Comparison of ENCODE assay signal across 1 cellular context in the genomic region with DNA sequence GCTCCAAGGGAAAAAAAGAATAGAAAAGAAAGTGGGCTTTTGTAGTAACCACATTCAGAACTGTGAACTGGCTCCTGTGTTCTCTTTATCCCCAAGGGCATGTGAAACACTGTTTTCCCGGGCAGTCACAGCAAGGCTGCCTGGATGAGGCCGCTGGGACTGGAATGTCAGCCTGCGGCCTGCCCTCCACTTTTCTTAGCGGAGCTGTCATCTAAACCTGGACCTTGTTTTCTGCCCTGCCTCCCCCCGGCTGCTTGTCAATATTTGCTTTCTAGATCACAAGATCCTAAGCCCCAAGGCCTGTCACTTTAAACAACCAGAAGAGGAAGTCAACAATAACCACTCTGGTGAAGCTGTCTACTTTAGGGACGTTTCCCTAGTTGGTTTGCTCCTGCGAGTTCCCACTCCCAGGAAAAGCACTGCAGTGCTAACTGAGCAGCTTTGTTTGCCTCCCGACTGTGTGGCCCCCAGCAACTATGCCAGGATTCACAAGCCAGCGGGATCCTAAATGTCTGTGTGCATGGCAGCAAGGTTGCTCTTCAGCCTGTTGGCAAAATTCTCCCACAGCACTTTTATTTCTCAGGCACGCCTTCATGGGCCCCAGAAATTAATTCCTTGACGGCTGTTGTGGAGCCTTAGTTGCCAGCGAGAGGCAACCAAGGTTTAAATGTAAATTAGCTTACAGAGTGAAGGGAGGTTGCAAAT.
TF ChIP-seq lines count a peak whose summit lies in the region.

No MANE protein-coding gene starts in this region.

TF ChIP-seq in HepG2, 621 proteins besides CTCF, POLR2A, EP300 and RAD21 (continued from another document and continues in another):
- TF ChIP-seq REST (IDR thresholded peaks at IDR 0.05; ENCODE audit: borderline replicate concordance in 1 of 2, low read depth in 1 of 2, low read length in 2 of 2) (peak in 1 of 2 experiments; percentile 84; a peak in 2 of 4 replicates), FOXO1 (CRISPR knock-in tag; IDR thresholded peaks at IDR 0.05) (peak; percentile 100), SALL1 (CRISPR knock-in tag; IDR thresholded peaks at IDR 0.05) (peak; percentile 99), MXI1 (IDR thresholded peaks at IDR 0.05; ENCODE audit: borderline replicate concordance, low read depth, low read length) (peak; percentile 95; the same call in 2 of the 3 replicates), TBP (CRISPR knock-in tag; IDR thresholded peaks at IDR 0.05) (0 out of 2 replicates have a peak, but pooled peaks have one; percentile 59), ZNF292 (CRISPR knock-in tag; IDR thresholded peaks at IDR 0.05; ENCODE audit: borderline replicate concordance, low read depth) (peak; percentile 99), ZNF558 (CRISPR knock-in tag; IDR thresholded peaks at IDR 0.05; ENCODE audit: borderline replicate concordance) (peak; percentile 92), SATB2 (CRISPR knock-in tag; IDR thresholded peaks at IDR 0.05) (no peak; the same call in 1 of the 2 replicates), NR2F6 (IDR thresholded peaks at IDR 0.05) (peak; percentile 93), NR2F6 (CRISPR knock-in tag; IDR thresholded peaks at IDR 0.05) (peak; percentile 88), PAX8 (CRISPR knock-in tag; IDR thresholded peaks at IDR 0.05; ENCODE audit: borderline replicate concordance) (no peak), ZFP90 (CRISPR knock-in tag; IDR thresholded peaks at IDR 0.05; ENCODE audit: borderline replicate concordance) (peak; percentile 92), ESRRA (CRISPR knock-in tag; IDR thresholded peaks at IDR 0.05; ENCODE audit: low read depth) (peak; percentile 93), CERS6 (CRISPR knock-in tag; IDR thresholded peaks at IDR 0.05) (no peak), ZNF75D (CRISPR knock-in tag; IDR thresholded peaks at IDR 0.05; ENCODE audit: borderline replicate concordance) (no peak), SNRNP70 (IDR thresholded peaks at IDR 0.05; ENCODE audit: low read depth, low read length) (no peak), NCOA1 (CRISPR knock-in tag; IDR thresholded peaks at IDR 0.05) (peak; percentile 97), ZNF431 (CRISPR knock-in tag; IDR thresholded peaks at IDR 0.05; ENCODE audit: borderline replicate concordance, low read depth) (peak; percentile 96), HNRNPL (IDR thresholded peaks at IDR 0.05; ENCODE audit: low read depth, low read length) (peak; percentile 82), ZNF33B (CRISPR knock-in tag; IDR thresholded peaks at IDR 0.05) (no peak; the same call in none of the 2 replicates), ZBTB43 (CRISPR knock-in tag; conservative IDR thresholded peaks at IDR 0.05) (peak; percentile 96), PHF20 (CRISPR knock-in tag; IDR thresholded peaks at IDR 0.05) (peak; percentile 66; the same call in 1 of the 2 replicates), RBM39 (IDR thresholded peaks at IDR 0.05; ENCODE audit: low read depth, low read length, poor library complexity, severe bottlenecking) (no peak), KDM4B (CRISPR knock-in tag; IDR thresholded peaks at IDR 0.05) (peak; percentile 83), ERF (CRISPR knock-in tag; IDR thresholded peaks at IDR 0.05) (peak; percentile 99), ZFY (CRISPR knock-in tag; IDR thresholded peaks at IDR 0.05) (peak; percentile 94), NCOR1 (IDR thresholded peaks at IDR 0.05; ENCODE audit: borderline replicate concordance, low read length) (peak; percentile 94), JDP2 (CRISPR knock-in tag; IDR thresholded peaks at IDR 0.05; ENCODE audit: borderline replicate concordance) (peak; percentile 83; the same call in 1 of the 2 replicates), RARA (CRISPR knock-in tag; IDR thresholded peaks at IDR 0.05) (peak; percentile 95), KLF16 (CRISPR knock-in tag; IDR thresholded peaks at IDR 0.05) (peak in 1 of 2 experiments; percentile 97; a peak in 2 of 4 replicates), PAWR (CRISPR knock-in tag; IDR thresholded peaks at IDR 0.05; ENCODE audit: borderline replicate concordance) (peak; percentile 73; the same call in 1 of the 2 replicates), ZNF329 (CRISPR knock-in tag; IDR thresholded peaks at IDR 0.05; ENCODE audit: low read depth) (peak; percentile 83), ZSCAN30 (CRISPR knock-in tag; IDR thresholded peaks at IDR 0.05) (0 out of 2 replicates have a peak, but pooled peaks have one; percentile 31), ZNF720 (CRISPR knock-in tag; IDR thresholded peaks at IDR 0.05) (no peak), HOXA7 (CRISPR knock-in tag; IDR thresholded peaks at IDR 0.05) (peak; percentile 78; the same call in 1 of the 2 replicates), RBM22 (optimal IDR thresholded peaks at IDR 0.05; ENCODE audit: low read length) (no peak)
- TF ChIP-seq, protein P1, sequence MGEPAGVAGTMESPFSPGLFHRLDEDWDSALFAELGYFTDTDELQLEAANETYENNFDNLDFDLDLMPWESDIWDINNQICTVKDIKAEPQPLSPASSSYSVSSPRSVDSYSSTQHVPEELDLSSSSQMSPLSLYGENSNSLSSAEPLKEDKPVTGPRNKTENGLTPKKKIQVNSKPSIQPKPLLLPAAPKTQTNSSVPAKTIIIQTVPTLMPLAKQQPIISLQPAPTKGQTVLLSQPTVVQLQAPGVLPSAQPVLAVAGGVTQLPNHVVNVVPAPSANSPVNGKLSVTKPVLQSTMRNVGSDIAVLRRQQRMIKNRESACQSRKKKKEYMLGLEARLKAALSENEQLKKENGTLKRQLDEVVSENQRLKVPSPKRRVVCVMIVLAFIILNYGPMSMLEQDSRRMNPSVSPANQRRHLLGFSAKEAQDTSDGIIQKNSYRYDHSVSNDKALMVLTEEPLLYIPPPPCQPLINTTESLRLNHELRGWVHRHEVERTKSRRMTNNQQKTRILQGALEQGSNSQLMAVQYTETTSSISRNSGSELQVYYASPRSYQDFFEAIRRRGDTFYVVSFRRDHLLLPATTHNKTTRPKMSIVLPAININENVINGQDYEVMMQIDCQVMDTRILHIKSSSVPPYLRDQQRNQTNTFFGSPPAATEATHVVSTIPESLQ (CRISPR knock-in tag; conservative IDR thresholded peaks at IDR 0.05): 0 out of 2 replicates have a peak, but pooled peaks have one; percentile 31
- TF ChIP-seq, protein P2, sequence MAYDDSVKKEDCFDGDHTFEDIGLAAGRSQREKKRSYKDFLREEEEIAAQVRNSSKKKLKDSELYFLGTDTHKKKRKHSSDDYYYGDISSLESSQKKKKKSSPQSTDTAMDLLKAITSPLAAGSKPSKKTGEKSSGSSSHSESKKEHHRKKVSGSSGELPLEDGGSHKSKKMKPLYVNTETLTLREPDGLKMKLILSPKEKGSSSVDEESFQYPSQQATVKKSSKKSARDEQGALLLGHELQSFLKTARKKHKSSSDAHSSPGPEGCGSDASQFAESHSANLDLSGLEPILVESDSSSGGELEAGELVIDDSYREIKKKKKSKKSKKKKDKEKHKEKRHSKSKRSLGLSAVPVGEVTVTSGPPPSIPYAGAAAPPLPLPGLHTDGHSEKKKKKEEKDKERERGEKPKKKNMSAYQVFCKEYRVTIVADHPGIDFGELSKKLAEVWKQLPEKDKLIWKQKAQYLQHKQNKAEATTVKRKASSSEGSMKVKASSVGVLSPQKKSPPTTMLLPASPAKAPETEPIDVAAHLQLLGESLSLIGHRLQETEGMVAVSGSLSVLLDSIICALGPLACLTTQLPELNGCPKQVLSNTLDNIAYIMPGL (CRISPR knock-in tag; IDR thresholded peaks at IDR 0.05; ENCODE audit: borderline replicate concordance in 1 of 2, low read depth in 1 of 2): peak; percentile 78 to 88
- TF ChIP-seq, protein P3, sequence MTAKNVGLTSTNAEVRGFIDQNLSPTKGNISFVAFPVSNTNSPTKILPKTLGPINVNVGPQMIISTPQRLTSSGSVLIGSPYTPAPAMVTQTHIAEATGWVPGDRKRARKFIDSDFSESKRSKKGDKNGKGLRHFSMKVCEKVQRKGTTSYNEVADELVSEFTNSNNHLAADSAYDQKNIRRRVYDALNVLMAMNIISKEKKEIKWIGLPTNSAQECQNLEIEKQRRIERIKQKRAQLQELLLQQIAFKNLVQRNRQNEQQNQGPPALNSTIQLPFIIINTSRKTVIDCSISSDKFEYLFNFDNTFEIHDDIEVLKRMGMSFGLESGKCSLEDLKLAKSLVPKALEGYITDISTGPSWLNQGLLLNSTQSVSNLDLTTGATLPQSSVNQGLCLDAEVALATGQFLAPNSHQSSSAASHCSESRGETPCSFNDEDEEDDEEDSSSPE (CRISPR knock-in tag; IDR thresholded peaks at IDR 0.05): peak; percentile 85
- TF ChIP-seq, protein P4, sequence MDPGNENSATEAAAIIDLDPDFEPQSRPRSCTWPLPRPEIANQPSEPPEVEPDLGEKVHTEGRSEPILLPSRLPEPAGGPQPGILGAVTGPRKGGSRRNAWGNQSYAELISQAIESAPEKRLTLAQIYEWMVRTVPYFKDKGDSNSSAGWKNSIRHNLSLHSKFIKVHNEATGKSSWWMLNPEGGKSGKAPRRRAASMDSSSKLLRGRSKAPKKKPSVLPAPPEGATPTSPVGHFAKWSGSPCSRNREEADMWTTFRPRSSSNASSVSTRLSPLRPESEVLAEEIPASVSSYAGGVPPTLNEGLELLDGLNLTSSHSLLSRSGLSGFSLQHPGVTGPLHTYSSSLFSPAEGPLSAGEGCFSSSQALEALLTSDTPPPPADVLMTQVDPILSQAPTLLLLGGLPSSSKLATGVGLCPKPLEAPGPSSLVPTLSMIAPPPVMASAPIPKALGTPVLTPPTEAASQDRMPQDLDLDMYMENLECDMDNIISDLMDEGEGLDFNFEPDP (CRISPR knock-in tag; conservative IDR thresholded peaks at IDR 0.05): no peak
- TF ChIP-seq, protein P5, sequence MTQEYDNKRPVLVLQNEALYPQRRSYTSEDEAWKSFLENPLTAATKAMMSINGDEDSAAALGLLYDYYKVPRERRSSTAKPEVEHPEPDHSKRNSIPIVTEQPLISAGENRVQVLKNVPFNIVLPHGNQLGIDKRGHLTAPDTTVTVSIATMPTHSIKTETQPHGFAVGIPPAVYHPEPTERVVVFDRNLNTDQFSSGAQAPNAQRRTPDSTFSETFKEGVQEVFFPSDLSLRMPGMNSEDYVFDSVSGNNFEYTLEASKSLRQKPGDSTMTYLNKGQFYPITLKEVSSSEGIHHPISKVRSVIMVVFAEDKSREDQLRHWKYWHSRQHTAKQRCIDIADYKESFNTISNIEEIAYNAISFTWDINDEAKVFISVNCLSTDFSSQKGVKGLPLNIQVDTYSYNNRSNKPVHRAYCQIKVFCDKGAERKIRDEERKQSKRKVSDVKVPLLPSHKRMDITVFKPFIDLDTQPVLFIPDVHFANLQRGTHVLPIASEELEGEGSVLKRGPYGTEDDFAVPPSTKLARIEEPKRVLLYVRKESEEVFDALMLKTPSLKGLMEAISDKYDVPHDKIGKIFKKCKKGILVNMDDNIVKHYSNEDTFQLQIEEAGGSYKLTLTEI (CRISPR knock-in tag; conservative IDR thresholded peaks at IDR 0.05): no peak
- TF ChIP-seq, protein P6, sequence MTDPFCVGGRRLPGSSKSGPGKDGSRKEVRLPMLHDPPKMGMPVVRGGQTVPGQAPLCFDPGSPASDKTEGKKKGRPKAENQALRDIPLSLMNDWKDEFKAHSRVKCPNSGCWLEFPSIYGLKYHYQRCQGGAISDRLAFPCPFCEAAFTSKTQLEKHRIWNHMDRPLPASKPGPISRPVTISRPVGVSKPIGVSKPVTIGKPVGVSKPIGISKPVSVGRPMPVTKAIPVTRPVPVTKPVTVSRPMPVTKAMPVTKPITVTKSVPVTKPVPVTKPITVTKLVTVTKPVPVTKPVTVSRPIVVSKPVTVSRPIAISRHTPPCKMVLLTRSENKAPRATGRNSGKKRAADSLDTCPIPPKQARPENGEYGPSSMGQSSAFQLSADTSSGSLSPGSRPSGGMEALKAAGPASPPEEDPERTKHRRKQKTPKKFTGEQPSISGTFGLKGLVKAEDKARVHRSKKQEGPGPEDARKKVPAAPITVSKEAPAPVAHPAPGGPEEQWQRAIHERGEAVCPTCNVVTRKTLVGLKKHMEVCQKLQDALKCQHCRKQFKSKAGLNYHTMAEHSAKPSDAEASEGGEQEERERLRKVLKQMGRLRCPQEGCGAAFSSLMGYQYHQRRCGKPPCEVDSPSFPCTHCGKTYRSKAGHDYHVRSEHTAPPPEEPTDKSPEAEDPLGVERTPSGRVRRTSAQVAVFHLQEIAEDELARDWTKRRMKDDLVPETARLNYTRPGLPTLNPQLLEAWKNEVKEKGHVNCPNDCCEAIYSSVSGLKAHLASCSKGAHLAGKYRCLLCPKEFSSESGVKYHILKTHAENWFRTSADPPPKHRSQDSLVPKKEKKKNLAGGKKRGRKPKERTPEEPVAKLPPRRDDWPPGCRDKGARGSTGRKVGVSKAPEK (CRISPR knock-in tag; IDR thresholded peaks at IDR 0.05; ENCODE audit: borderline replicate concordance): peak; percentile 99; the same call in 1 of the 2 replicates
